In the genomic region with DNA sequence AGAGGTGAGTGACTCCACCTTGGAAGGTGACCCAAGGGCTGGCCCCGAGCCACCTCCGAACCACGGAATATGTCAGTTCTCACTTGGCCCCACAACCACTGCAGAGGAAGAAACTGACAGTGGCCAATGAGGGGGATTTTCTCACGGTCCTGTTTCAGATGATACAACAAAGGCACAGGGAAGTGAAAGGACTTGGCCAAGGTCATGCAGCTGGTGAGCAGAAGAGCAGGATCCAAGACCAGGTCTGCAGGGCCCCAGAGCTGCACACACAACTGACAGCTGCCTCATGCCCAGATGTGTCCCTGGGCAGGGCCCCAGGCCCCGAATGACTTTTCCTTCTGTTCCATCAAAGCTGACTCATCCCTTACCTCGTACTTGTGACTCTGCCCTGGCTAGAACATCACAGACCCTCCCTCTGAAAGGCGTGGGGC, we compare ENCODE assay signal across 1 cellular context.
TF ChIP-seq lines count a peak whose summit lies in the region.

No MANE protein-coding gene starts in this region.

TF ChIP-seq in HepG2, 621 proteins besides CTCF, POLR2A, EP300 and RAD21:
- TF ChIP-seq HMG20A (CRISPR knock-in tag; IDR thresholded peaks at IDR 0.05; ENCODE audit: borderline replicate concordance), result no peak
- TF ChIP-seq FOSL2 (CRISPR knock-in tag; IDR thresholded peaks at IDR 0.05), result 0 out of 2 replicates have a peak, but pooled peaks have one; percentile 9
- TF ChIP-seq RBM22 (optimal IDR thresholded peaks at IDR 0.05; ENCODE audit: low read length), result peak; percentile 16
